In the genomic region with DNA sequence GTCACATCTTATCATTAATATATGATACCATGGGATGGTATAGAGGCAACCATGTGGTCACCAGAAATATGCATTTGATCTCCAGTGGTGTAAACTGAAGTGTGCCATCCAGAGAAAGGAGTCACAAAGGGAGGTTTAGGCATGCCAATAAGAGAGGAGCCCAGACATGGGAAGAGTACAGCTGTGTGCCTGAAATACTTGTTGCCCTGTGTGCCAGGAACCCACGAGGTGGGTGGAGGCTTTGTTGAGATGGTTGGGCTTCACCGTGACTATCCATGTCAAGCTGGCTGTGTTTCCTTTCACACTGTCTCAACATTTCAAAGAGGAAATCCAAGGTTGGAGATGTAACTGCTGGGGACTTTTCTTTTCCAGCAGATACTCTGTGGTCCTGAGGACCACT, we compare ENCODE assay signal across 30 cellular contexts. TPM values are rescaled to one million over a fixed set of nuclear protein-coding genes. Genes with fewer than 3 reads are reported as not detected.
"Had no signal": no experiment of that assay in that cellular context is flagged by ENCODE, and none has a peak within 500 bp of the region (broad histone marks: within the 10 kb centered on the region; RNA-seq: fewer than 3 reads in every experiment).

No MANE protein-coding gene starts in this region.

- H3K9me3 ChIP-seq: esophagus muscularis mucosa had no signal

- H3K27me3 ChIP-seq: brain microvascular endothelial cell, esophagus muscularis mucosa had no signal

- DNase-seq: activated B cell treated with CpG ODN at 0.5 μM for 24 hours; activated CD4-positive, alpha-beta T cell treated with anti-CD3 and anti-CD28 coated beads for 48 hours; activated CD4-positive, alpha-beta T cell treated with anti-CD3 and anti-CD28 coated beads, Interleukin-2, amount 50 U/mL, for 1 hour; activated CD4-positive, alpha-beta T cell treated with anti-CD3 and anti-CD28 coated beads, Interleukin-2, amount 50 U/mL, for 48 hours; activated CD8-positive, alpha-beta memory T cell treated with anti-CD3 and anti-CD28 coated beads for 24 hours; activated CD8-positive, alpha-beta T cell treated with anti-CD3 and anti-CD28 coated beads for 36 hours; activated effector memory CD4-positive, alpha-beta T cell treated with Interleukin-2 at 50 U/mL for 16 hours; activated gamma-delta T cell treated with Interleukin-2 at 50 U/mL for 16 hours; activated naive CD4-positive, alpha-beta T cell treated with anti-CD3 and anti-CD28 coated beads, Interleukin-2, amount 50 U/mL, for 16 hours; activated naive CD4-positive, alpha-beta T cell treated with Interleukin-2 at 50 U/mL for 16 hours; activated T-cell treated with anti-CD3 and anti-CD28 coated beads, Interleukin-2, amount 50 U/mL, for 4 hours; amniotic stem cell; anterior cingulate cortex; brain microvascular endothelial cell; caudate nucleus; cortex of kidney; dermis blood vessel endothelial cell; effector CD4-positive, alpha-beta T cell; effector memory CD8-positive, alpha-beta T cell; erythroblast; foreskin melanocyte; T-helper 1 cell; T-helper 17 cell; T1000; WERI-Rb-1 had no signal

- H3K4me3 ChIP-seq: esophagus muscularis mucosa had no signal

- H3K27ac ChIP-seq: brain microvascular endothelial cell, esophagus muscularis mucosa, WERI-Rb-1 had no signal

- H3K4me1 ChIP-seq: esophagus muscularis mucosa had no signal

- H3K36me3 ChIP-seq: brain microvascular endothelial cell, esophagus muscularis mucosa, WERI-Rb-1 had no signal

- ATAC-seq: activated CD4-positive, CD25-positive, alpha-beta regulatory T cell treated with anti-CD3 and anti-CD28 coated beads, Interleukin-2, amount 50 U/mL, for 24 hours; activated CD8-positive, alpha-beta T cell treated with anti-CD3 and anti-CD28 coated beads for 36 hours; activated T-cell treated with anti-CD3 and anti-CD28 coated beads, Interleukin-2, amount 50 U/mL, for 4 hours; activated T-helper 17 cell treated with anti-CD3 and anti-CD28 coated beads, Interleukin-2, amount 50 U/mL, for 72 hours; effector memory CD8-positive, alpha-beta T cell; T-helper 17 cell had no signal

RNA-seq across cellular contexts. Expression of gene CACNA2D3, which starts 43.5 kb away (rescaled TPM):
- total RNA-seq: activated B cell treated with CpG ODN at 0.5 μM for 24 hours; activated CD8-positive, alpha-beta T cell treated with anti-CD3 and anti-CD28 coated beads for 36 hours; activated T-cell treated with anti-CD3 and anti-CD28 coated beads, Interleukin-2, amount 50 U/mL, for 4 hours; activated T-helper 17 cell treated with anti-CD3 and anti-CD28 coated beads, Interleukin-2, amount 50 U/mL, for 72 hours; bronchial epithelial cell; chondrocyte had no signal
